1 cellular context compared by ENCODE assay signal in the genomic region with DNA sequence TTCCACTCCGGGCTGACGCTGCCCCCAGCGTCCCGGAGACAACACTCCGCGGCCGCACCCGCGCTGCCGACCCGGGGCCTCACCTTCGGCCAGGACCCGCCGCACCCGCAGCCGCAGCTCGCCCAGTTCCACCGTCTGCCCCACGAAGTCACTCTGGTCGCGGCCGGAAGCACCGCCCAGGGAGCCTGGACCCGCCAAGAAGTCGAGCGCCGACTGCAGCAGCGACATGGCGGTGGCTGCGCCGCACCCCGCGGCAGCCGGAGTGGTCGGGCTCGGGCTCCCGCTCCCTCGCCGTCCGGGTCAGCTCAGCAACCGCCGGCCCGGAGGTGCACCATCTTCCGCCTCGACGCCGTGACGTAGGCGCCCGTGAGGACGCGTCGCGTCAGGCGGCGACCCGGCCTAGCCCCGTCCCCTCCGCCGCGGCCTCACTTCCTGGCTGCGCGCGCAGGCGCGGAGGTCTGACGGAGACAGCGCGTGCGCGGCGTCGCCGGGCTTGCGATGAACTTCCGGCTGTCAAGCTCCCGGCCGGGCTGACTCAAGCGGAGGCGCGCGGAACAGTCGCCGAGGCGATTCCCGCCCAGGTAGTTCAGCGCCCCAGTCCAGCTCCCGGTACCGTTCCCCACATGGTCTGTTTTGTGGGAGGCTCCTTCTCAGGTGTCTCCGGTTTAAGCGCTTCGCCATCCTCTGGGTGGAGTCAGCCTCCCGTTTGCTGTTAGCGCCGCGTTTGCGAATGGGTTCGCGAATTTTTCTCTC.
TF ChIP-seq lines count a peak whose summit lies in the region.

TSS of gene GAK (minus strand) at position 357 of the 753 bp plus-strand sequence. CDS start at position 228, 129 bp downstream.
A gene with protein sequence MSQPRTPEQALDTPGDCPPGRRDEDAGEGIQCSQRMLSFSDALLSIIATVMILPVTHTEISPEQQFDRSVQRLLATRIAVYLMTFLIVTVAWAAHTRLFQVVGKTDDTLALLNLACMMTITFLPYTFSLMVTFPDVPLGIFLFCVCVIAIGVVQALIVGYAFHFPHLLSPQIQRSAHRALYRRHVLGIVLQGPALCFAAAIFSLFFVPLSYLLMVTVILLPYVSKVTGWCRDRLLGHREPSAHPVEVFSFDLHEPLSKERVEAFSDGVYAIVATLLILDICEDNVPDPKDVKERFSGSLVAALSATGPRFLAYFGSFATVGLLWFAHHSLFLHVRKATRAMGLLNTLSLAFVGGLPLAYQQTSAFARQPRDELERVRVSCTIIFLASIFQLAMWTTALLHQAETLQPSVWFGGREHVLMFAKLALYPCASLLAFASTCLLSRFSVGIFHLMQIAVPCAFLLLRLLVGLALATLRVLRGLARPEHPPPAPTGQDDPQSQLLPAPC (plus strand): TSS at position 501 of the 753 bp plus-strand sequence. CDS start 15,280 bp downstream, outside the sequence.

TF ChIP-seq in HepG2, 621 proteins besides CTCF, POLR2A, EP300 and RAD21 (continued from another document and continues in another):
- TF ChIP-seq ZNF24 (IDR thresholded peaks at IDR 0.05) (no peak), ISL2 (CRISPR knock-in tag; IDR thresholded peaks at IDR 0.05) (no peak), HOXA5 (CRISPR knock-in tag; IDR thresholded peaks at IDR 0.05) (0 out of 2 replicates have a peak, but pooled peaks have one; percentile 24), NR2F6 (IDR thresholded peaks at IDR 0.05) (no peak), NR2F6 (CRISPR knock-in tag; IDR thresholded peaks at IDR 0.05) (no peak), HOXA3 (CRISPR knock-in tag; IDR thresholded peaks at IDR 0.05) (peak; percentile 96), ZNF644 (CRISPR knock-in tag; IDR thresholded peaks at IDR 0.05; ENCODE audit: low read depth) (no peak), SMAD9 (CRISPR knock-in tag; IDR thresholded peaks at IDR 0.05) (no peak), ZBTB8A (CRISPR knock-in tag; IDR thresholded peaks at IDR 0.05; ENCODE audit: borderline replicate concordance, low read depth) (no peak), AGO2 (optimal IDR thresholded peaks at IDR 0.05; ENCODE audit: low read depth, low read length) (peak; percentile 70), AGO1 (IDR thresholded peaks at IDR 0.05; ENCODE audit: low read depth, low read length, poor library complexity, severe bottlenecking) (no peak), HNF4G (IDR thresholded peaks at IDR 0.05; ENCODE audit: borderline replicate concordance, low read depth, low read length) (0 out of 2 replicates have a peak, but pooled peaks have one; percentile 8), HNF4G (CRISPR knock-in tag; IDR thresholded peaks at IDR 0.05; ENCODE audit: borderline replicate concordance, low read depth) (no peak), ZSCAN21 (CRISPR knock-in tag; IDR thresholded peaks at IDR 0.05; ENCODE audit: borderline replicate concordance) (peak; percentile 64; the same call in 1 of the 2 replicates), ZNF792 (CRISPR knock-in tag; IDR thresholded peaks at IDR 0.05) (0 out of 2 replicates have a peak, but pooled peaks have one; percentile 39), ZBTB7B (CRISPR knock-in tag; IDR thresholded peaks at IDR 0.05) (peak; percentile 29; the same call in 1 of the 2 replicates), IRF1 (CRISPR knock-in tag; IDR thresholded peaks at IDR 0.05; ENCODE audit: low read depth) (no peak), SNAI1 (CRISPR knock-in tag; IDR thresholded peaks at IDR 0.05; ENCODE audit: borderline replicate concordance) (no peak), ZNF678 (CRISPR knock-in tag; IDR thresholded peaks at IDR 0.05) (0 out of 2 replicates have a peak, but pooled peaks have one; percentile 82), ZNF225 (CRISPR knock-in tag; IDR thresholded peaks at IDR 0.05) (peak; percentile 41; the same call in 1 of the 2 replicates), ZBTB21 (CRISPR knock-in tag; IDR thresholded peaks at IDR 0.05) (peak; percentile 59), KLF11 (CRISPR knock-in tag; IDR thresholded peaks at IDR 0.05) (no peak), ZNF720 (CRISPR knock-in tag; IDR thresholded peaks at IDR 0.05) (no peak), HINFP (CRISPR knock-in tag; IDR thresholded peaks at IDR 0.05; ENCODE audit: low read depth) (no peak), BATF2 (CRISPR knock-in tag; IDR thresholded peaks at IDR 0.05) (peak; percentile 86), CREB1 (IDR thresholded peaks at IDR 0.05) (peak; percentile 98), CREB1 (CRISPR knock-in tag; IDR thresholded peaks at IDR 0.05) (peak; percentile 59; the same call in 1 of the 2 replicates), RFXANK (CRISPR knock-in tag; IDR thresholded peaks at IDR 0.05) (no peak), ARNT2 (CRISPR knock-in tag; IDR thresholded peaks at IDR 0.05; ENCODE audit: low read depth) (peak; percentile 77), NFE2L2 (IDR thresholded peaks at IDR 0.05; ENCODE audit: low read length) (no peak), ZBTB4 (CRISPR knock-in tag; IDR thresholded peaks at IDR 0.05; ENCODE audit: borderline replicate concordance) (0 out of 2 replicates have a peak, but pooled peaks have one; percentile 19), MIXL1 (CRISPR knock-in tag; IDR thresholded peaks at IDR 0.05) (peak; percentile 30; the same call in 1 of the 2 replicates), KLF15 (CRISPR knock-in tag; IDR thresholded peaks at IDR 0.05; ENCODE audit: borderline replicate concordance) (no peak; the same call in 1 of the 2 replicates), NONO (IDR thresholded peaks at IDR 0.05) (no peak), NONO (CRISPR knock-in tag; conservative IDR thresholded peaks at IDR 0.05) (peak; percentile 89), TRIM24 (CRISPR knock-in tag; IDR thresholded peaks at IDR 0.05) (no peak)
- TF ChIP-seq, protein P1, sequence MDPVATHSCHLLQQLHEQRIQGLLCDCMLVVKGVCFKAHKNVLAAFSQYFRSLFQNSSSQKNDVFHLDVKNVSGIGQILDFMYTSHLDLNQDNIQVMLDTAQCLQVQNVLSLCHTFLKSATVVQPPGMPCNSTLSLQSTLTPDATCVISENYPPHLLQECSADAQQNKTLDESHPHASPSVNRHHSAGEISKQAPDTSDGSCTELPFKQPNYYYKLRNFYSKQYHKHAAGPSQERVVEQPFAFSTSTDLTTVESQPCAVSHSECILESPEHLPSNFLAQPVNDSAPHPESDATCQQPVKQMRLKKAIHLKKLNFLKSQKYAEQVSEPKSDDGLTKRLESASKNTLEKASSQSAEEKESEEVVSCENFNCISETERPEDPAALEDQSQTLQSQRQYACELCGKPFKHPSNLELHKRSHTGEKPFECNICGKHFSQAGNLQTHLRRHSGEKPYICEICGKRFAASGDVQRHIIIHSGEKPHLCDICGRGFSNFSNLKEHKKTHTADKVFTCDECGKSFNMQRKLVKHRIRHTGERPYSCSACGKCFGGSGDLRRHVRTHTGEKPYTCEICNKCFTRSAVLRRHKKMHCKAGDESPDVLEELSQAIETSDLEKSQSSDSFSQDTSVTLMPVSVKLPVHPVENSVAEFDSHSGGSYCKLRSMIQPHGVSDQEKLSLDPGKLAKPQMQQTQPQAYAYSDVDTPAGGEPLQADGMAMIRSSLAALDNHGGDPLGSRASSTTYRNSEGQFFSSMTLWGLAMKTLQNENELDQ (CRISPR knock-in tag; IDR thresholded peaks at IDR 0.05; ENCODE audit: borderline replicate concordance): no peak
- TF ChIP-seq, protein P2, sequence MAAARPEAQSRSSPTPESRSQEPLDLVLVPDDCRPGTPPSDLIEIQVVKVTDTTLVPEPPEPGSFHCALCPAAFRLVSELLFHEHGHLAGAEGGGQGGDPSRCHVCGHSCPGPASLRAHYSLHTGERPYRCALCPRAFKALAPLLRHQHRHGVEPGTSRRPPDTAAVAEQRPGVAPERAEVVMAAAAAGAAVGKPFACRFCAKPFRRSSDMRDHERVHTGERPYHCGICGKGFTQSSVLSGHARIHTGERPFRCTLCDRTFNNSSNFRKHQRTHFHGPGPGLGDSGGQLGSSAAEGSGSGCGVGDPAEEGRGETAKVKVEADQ (CRISPR knock-in tag; IDR thresholded peaks at IDR 0.05; ENCODE audit: borderline replicate concordance): 0 out of 2 replicates have a peak, but pooled peaks have one; percentile 59
- TF ChIP-seq, protein P3, sequence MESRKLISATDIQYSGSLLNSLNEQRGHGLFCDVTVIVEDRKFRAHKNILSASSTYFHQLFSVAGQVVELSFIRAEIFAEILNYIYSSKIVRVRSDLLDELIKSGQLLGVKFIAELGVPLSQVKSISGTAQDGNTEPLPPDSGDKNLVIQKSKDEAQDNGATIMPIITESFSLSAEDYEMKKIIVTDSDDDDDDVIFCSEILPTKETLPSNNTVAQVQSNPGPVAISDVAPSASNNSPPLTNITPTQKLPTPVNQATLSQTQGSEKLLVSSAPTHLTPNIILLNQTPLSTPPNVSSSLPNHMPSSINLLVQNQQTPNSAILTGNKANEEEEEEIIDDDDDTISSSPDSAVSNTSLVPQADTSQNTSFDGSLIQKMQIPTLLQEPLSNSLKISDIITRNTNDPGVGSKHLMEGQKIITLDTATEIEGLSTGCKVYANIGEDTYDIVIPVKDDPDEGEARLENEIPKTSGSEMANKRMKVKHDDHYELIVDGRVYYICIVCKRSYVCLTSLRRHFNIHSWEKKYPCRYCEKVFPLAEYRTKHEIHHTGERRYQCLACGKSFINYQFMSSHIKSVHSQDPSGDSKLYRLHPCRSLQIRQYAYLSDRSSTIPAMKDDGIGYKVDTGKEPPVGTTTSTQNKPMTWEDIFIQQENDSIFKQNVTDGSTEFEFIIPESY (CRISPR knock-in tag; IDR thresholded peaks at IDR 0.05): no peak
- TF ChIP-seq, protein P4, sequence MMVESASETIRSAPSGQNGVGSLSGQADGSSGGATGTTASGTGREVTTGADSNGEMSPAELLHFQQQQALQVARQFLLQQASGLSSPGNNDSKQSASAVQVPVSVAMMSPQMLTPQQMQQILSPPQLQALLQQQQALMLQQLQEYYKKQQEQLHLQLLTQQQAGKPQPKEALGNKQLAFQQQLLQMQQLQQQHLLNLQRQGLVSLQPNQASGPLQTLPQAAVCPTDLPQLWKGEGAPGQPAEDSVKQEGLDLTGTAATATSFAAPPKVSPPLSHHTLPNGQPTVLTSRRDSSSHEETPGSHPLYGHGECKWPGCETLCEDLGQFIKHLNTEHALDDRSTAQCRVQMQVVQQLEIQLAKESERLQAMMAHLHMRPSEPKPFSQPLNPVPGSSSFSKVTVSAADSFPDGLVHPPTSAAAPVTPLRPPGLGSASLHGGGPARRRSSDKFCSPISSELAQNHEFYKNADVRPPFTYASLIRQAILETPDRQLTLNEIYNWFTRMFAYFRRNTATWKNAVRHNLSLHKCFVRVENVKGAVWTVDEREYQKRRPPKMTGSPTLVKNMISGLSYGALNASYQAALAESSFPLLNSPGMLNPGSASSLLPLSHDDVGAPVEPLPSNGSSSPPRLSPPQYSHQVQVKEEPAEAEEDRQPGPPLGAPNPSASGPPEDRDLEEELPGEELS (CRISPR knock-in tag; IDR thresholded peaks at IDR 0.05): no peak
- TF ChIP-seq, protein P5, sequence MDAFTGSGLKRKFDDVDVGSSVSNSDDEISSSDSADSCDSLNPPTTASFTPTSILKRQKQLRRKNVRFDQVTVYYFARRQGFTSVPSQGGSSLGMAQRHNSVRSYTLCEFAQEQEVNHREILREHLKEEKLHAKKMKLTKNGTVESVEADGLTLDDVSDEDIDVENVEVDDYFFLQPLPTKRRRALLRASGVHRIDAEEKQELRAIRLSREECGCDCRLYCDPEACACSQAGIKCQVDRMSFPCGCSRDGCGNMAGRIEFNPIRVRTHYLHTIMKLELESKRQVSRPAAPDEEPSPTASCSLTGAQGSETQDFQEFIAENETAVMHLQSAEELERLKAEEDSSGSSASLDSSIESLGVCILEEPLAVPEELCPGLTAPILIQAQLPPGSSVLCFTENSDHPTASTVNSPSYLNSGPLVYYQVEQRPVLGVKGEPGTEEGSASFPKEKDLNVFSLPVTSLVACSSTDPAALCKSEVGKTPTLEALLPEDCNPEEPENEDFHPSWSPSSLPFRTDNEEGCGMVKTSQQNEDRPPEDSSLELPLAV (CRISPR knock-in tag; conservative IDR thresholded peaks at IDR 0.05; ENCODE audit: low read depth): peak; percentile 78; the same call in 1 of the 2 replicates
